ENCODE assay signal across 22 cellular contexts in the genomic region with DNA sequence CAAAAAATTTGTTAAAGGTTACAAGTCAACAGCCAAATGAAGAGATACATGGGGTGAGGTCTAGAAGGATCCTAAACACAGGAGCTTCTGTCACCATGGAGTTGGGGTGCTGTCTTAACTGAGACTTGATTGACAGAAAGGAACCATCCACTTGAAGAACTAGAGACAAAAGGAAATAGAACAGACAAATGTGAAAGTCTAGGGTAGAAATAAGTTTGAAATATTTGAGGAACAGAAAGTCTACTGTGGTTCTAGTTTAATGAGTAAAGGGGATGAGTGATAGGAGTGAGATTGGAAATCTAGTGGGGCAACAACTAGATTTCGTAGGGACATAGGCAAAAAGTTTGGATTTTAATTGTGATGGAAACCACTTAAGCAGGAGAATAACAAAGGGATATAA. TPM values are rescaled to one million over a fixed set of nuclear protein-coding genes. Genes with fewer than 3 reads are reported as not detected.
A peak's percentile ranks its signal among the peaks of the same experiment; 100 is the strongest.
DNase-seq lines count a peak whose midpoint lies in the region; ATAC-seq and TF ChIP-seq lines count a peak whose summit lies in the region.
"Had no signal": no experiment of that assay in that cellular context is flagged by ENCODE, and none has a peak within 500 bp of the region (broad histone marks: within the 10 kb centered on the region; RNA-seq: fewer than 3 reads in every experiment).

No MANE protein-coding gene starts in this region.

- H3K27ac ChIP-seq in GM23338 (ENCODE audit: low read depth) (no peak overlapping the region), HUES48 (ENCODE audit: low read depth, low read length) (no peak overlapping the region), OCI-LY3 (ENCODE audit: low read length) (no peak overlapping the region), right lobe of liver (no peak overlapping the region)
- H3K27ac ChIP-seq: PC-9, RWPE1 had no signal

- 89% methylated on average over 1 of the region's 1 CpG for WGBS in right lobe of liver (ENCODE audit: insufficient coverage, low coverage, low lambda C conversion rate, missing lambda C conversion rate)

- H3F3A ChIP-seq in GM23338 (replicated peaks; ENCODE audit: low read depth): no peaks in the 10 kb centered on the region

- H3K27me3 Mint-ChIP-seq in GM23338 (ENCODE audit: insufficient read depth, low read depth, poor library complexity): no peaks in the 10 kb centered on the region
- H3K27me3 Mint-ChIP-seq in naive B cell: no peaks in the 10 kb centered on the region
- H3K27me3 Mint-ChIP-seq: CD4-positive, CD25-positive, alpha-beta regulatory T cell had no signal

- no peak for TF ChIP-seq CTCF in GM23338 (conservative IDR thresholded peaks at IDR 0.05; ENCODE audit: low read depth in 2 of 2)
- no peak for TF ChIP-seq CTCF in OCI-LY3 (IDR thresholded peaks at IDR 0.05; ENCODE audit: low read depth, low read length)
- no peak for TF ChIP-seq CTCF in right lobe of liver (IDR thresholded peaks at IDR 0.05)

- H3K27ac Mint-ChIP-seq in GM23338: no peak overlapping the region
- H3K27ac Mint-ChIP-seq in naive B cell: peak overlapping the region in 1 of 6 donors; percentile 5
- H3K27ac Mint-ChIP-seq: CD4-positive, CD25-positive, alpha-beta regulatory T cell had no signal

- no peak overlapping the region for H3K9ac ChIP-seq in HUES48 (ENCODE audit: low read depth, low read length)
- H3K9ac ChIP-seq in OCI-LY3 (ENCODE audit: low read length): no peak overlapping the region

- ATAC-seq in GM23338 (no peak; the same call in 2 of the 3 replicates), naive B cell (ENCODE audit: low read depth in 2 of 2) (peak; percentile 27 to 33), right lobe of liver (no peak)
- ATAC-seq: SK-N-SH treated with all-trans-retinoic acid at 6 μM for 48 hours had no signal

- no peak for TF ChIP-seq POLR2A in right lobe of liver (IDR thresholded peaks at IDR 0.05)

- H3K79me2 ChIP-seq in GM23338 (replicated peaks; ENCODE audit: insufficient read depth) (no peaks in the 10 kb centered on the region), OCI-LY3 (ENCODE audit: low read length) (no peaks in the 10 kb centered on the region; the same call in 1 of the 2 replicates)

- H3K4me3 ChIP-seq in GM23338 (peak overlapping the region; percentile 5; the same call in 1 of the 2 replicates), HUES48 (ENCODE audit: low read depth, low read length) (0 out of 2 replicates have a peak overlapping the region, but pooled peaks have one; percentile 23), OCI-LY3 (ENCODE audit: low read length) (no peak overlapping the region), right lobe of liver (no peak overlapping the region)
- H3K4me3 ChIP-seq: PC-9 had no signal

- H3K4me1 ChIP-seq in GM23338 (ENCODE audit: insufficient read depth): peaks cover 12% of the 10 kb centered on the region
- peaks cover 19% of the 10 kb centered on the region for H3K4me1 ChIP-seq in HUES48 (ENCODE audit: control insufficient read depth, insufficient read depth, low read length)
- peaks cover 23% of the 10 kb centered on the region for H3K4me1 ChIP-seq in OCI-LY3 (ENCODE audit: low read length)
- H3K4me1 ChIP-seq in right lobe of liver: no peaks in the 10 kb centered on the region

- H3K27me3 ChIP-seq in GM23338 (ENCODE audit: insufficient read depth) (no peaks in the 10 kb centered on the region), HUES48 (ENCODE audit: control insufficient read depth, insufficient read depth, low read length) (no peaks in the 10 kb centered on the region), OCI-LY3 (ENCODE audit: low read depth, low read length) (no peaks in the 10 kb centered on the region), right lobe of liver (no peaks in the 10 kb centered on the region)

- no peaks in the 10 kb centered on the region for H3K9me2 ChIP-seq in GM23338 (ENCODE audit: insufficient read depth)

- no peak for DNase-seq in GM23338 (ENCODE audit: low spot score)
- DNase-seq in naive B cell: no peak
- no peak for DNase-seq in NCI-H69 (lab: John Stamatoyannopoulos, UW)
- no peak for DNase-seq in right lobe of liver
- DNase-seq in stimulated activated CD4-positive, alpha-beta T cell treated with anti-CD3 and anti-CD28 coated beads, Interleukin-4, amount 100 ng/mL, for 24 hours: no peak
- DNase-seq: CD4-positive, CD25-positive, alpha-beta regulatory T cell; EL; GF-D8; KBM-7; MM.1S; NCI-H1105 treated with DMSO at 0.1 percent for 48 hours; NCI-H2081; NCI-H2171; NCI-H345; NCI-H524; NCI-H82; PC-9; SHP77 treated with DMSO at 0.1 percent for 48 hours had no signal

- H4K20me1 ChIP-seq in GM23338 (replicated peaks; ENCODE audit: insufficient read depth) (no peaks in the 10 kb centered on the region), OCI-LY3 (ENCODE audit: insufficient read depth, low read length) (no peaks in the 10 kb centered on the region)

- 0 out of 3 replicates have a peak overlapping the region, but pooled peaks have one; percentile 8 for H3K4me3 Mint-ChIP-seq in GM23338
- no peak overlapping the region for H3K4me3 Mint-ChIP-seq in naive B cell
- H3K4me3 Mint-ChIP-seq: CD4-positive, CD25-positive, alpha-beta regulatory T cell had no signal

- H3K4me2 ChIP-seq in GM23338 (peak overlapping the region; percentile 24), OCI-LY3 (ENCODE audit: low read length) (peak overlapping the region; percentile 29)
- H3K4me2 ChIP-seq: PC-9 had no signal

- H3K36me3 Mint-ChIP-seq in GM23338 (ENCODE audit: low read depth): peaks cover 61% of the 10 kb centered on the region
- peaks cover 4 to 15% of the 10 kb centered on the region in 2 donors for H3K36me3 Mint-ChIP-seq in naive B cell

- H3K4me1 Mint-ChIP-seq in GM23338 (peaks cover 18% of the 10 kb centered on the region), naive B cell (peaks cover 4 to 19% (median 18%) of the 10 kb centered on the region in 3 donors)

- H3K9me3 Mint-ChIP-seq in GM23338: no peaks in the 10 kb centered on the region
- no peaks in the 10 kb centered on the region for H3K9me3 Mint-ChIP-seq in naive B cell

- peaks cover 5% of the 10 kb centered on the region for H3K36me3 ChIP-seq in GM23338 (ENCODE audit: insufficient read depth)
- peaks cover 80% of the 10 kb centered on the region for H3K36me3 ChIP-seq in HUES48 (ENCODE audit: control insufficient read depth, insufficient read depth, low read length)
- H3K36me3 ChIP-seq in OCI-LY3 (replicated peaks; ENCODE audit: low read depth, low read length): peaks cover 48% of the 10 kb centered on the region
- no peaks in the 10 kb centered on the region for H3K36me3 ChIP-seq in right lobe of liver

- no peaks in the 10 kb centered on the region for H3K9me3 ChIP-seq in HUES48 (ENCODE audit: control insufficient read depth, insufficient read depth, low read length)
- no peaks in the 10 kb centered on the region for H3K9me3 ChIP-seq in OCI-LY3 (ENCODE audit: insufficient read depth, low read length)
- no peaks in the 10 kb centered on the region for H3K9me3 ChIP-seq in right lobe of liver

- H2AFZ ChIP-seq in GM23338 (no peak overlapping the region), OCI-LY3 (ENCODE audit: low read depth, low read length) (no peak overlapping the region)
- H2AFZ ChIP-seq: PC-9 had no signal

- intact Hi-C loops in right lobe of liver (cut with DNase I): no loop called here

TF ChIP-seq in GM23338, 12 proteins besides CTCF, POLR2A, EP300 and RAD21 (continues in another document):
- TF ChIP-seq ZNF331 (CRISPR knock-in tag; IDR thresholded peaks at IDR 0.05; ENCODE audit: low read depth): no peak
- TF ChIP-seq JUNB (IDR thresholded peaks at IDR 0.05; ENCODE audit: unreplicated experiment): no peak
- TF ChIP-seq ZNF114 (CRISPR knock-in tag; IDR thresholded peaks at IDR 0.05): no peak
- TF ChIP-seq CREB1 (CRISPR knock-in tag; IDR thresholded peaks at IDR 0.05; ENCODE audit: low read depth): no peak
- TF ChIP-seq, protein P1, sequence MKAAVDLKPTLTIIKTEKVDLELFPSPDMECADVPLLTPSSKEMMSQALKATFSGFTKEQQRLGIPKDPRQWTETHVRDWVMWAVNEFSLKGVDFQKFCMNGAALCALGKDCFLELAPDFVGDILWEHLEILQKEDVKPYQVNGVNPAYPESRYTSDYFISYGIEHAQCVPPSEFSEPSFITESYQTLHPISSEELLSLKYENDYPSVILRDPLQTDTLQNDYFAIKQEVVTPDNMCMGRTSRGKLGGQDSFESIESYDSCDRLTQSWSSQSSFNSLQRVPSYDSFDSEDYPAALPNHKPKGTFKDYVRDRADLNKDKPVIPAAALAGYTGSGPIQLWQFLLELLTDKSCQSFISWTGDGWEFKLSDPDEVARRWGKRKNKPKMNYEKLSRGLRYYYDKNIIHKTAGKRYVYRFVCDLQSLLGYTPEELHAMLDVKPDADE (IDR thresholded peaks at IDR 0.05): no peak
- TF ChIP-seq STAT1 (IDR thresholded peaks at IDR 0.05; ENCODE audit: unreplicated experiment): no peak
- TF ChIP-seq, protein P2, sequence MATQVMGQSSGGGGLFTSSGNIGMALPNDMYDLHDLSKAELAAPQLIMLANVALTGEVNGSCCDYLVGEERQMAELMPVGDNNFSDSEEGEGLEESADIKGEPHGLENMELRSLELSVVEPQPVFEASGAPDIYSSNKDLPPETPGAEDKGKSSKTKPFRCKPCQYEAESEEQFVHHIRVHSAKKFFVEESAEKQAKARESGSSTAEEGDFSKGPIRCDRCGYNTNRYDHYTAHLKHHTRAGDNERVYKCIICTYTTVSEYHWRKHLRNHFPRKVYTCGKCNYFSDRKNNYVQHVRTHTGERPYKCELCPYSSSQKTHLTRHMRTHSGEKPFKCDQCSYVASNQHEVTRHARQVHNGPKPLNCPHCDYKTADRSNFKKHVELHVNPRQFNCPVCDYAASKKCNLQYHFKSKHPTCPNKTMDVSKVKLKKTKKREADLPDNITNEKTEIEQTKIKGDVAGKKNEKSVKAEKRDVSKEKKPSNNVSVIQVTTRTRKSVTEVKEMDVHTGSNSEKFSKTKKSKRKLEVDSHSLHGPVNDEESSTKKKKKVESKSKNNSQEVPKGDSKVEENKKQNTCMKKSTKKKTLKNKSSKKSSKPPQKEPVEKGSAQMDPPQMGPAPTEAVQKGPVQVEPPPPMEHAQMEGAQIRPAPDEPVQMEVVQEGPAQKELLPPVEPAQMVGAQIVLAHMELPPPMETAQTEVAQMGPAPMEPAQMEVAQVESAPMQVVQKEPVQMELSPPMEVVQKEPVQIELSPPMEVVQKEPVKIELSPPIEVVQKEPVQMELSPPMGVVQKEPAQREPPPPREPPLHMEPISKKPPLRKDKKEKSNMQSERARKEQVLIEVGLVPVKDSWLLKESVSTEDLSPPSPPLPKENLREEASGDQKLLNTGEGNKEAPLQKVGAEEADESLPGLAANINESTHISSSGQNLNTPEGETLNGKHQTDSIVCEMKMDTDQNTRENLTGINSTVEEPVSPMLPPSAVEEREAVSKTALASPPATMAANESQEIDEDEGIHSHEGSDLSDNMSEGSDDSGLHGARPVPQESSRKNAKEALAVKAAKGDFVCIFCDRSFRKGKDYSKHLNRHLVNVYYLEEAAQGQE (IDR thresholded peaks at IDR 0.05; ENCODE audit: unreplicated experiment): no peak
- no peak for TF ChIP-seq EZH2 (IDR thresholded peaks at IDR 0.05; ENCODE audit: low read depth, unreplicated experiment)
- TF ChIP-seq EZH2phosphoT487 (IDR thresholded peaks at IDR 0.05; ENCODE audit: unreplicated experiment): no peak

RNA-seq across cellular contexts. Expression of a gene that starts 18.7 kb away (rescaled TPM):
- 49.2 and 53.3 TPM in 2 replicates for total RNA-seq in GM23338 (2014; rRNA removed; shearing (Covaris generic))
- 48.9 and 55.6 TPM in 2 replicates for polyA plus RNA-seq in GM23338 (2016; fragmentation: Nextera tagmentation; extraction: Ambion mirVana)
- 10 to 100 TPM in 3 of 6 donors, 1 to 10 TPM in 3; 6.4 to 12.3 (median 9.9) TPM for polyA plus RNA-seq in naive B cell (ENCODE audit: low read depth in 6 of 6)
- 10 to 100 TPM in 5 of 6 experiments, 1 to 10 TPM in 1; 8.3 to 24.9 (median 12.4) TPM for total RNA-seq in right lobe of liver

Comparison
In these comparisons a context has a peak if more than half of its experiments do, and no peak if none do; other contexts are left out.
1. ATAC-seq: peak in naive B cell (2 of 2); none in GM23338 (single experiment) and right lobe of liver (0 of 4).
2. H3K4me3 ChIP-seq: peak in GM23338 (single experiment) and HUES48 (single experiment); none in OCI-LY3 (single experiment) and right lobe of liver (0 of 3).